31 cellular contexts compared by ENCODE assay signal in genomic region chr2:65831528-65831927, GRCh38.
"Had no signal": no experiment of that assay in that cellular context is flagged by ENCODE, and none has a peak within 500 bp of the region (broad histone marks: within the 10 kb centered on the region; RNA-seq: fewer than 3 reads in every experiment).

No MANE protein-coding gene starts in this region.

- H3K4me1 ChIP-seq: heart right ventricle, parathyroid adenoma, psoas muscle, stomach, suprapubic skin, tibial artery, upper lobe of right lung had no signal

- FAIRE-seq: keratinocyte, urothelium cell line had no signal

- H3K27me3 ChIP-seq: hepatocyte, neural progenitor cell, neutrophil, suprapubic skin, tibial artery, upper lobe of right lung had no signal

- ATAC-seq: left lobe of liver; natural killer cell; sciatic nerve; stimulated activated naive B cell treated with anti-CD40 and anti-IgM and Interleukin-4, amounts not matched to agents 10 μg/mL and 1 μg/mL and 100 μg/mL, for 72 hours; stimulated activated naive CD8-positive, alpha-beta T cell treated with anti-CD3 and anti-CD28 coated beads, Interleukin-15, Interleukin-2, amounts not matched to agents 100 U/mL and 50 U/mL, for 24 hours; upper lobe of right lung had no signal

- H3K27ac ChIP-seq: heart right ventricle, hepatocyte, neural progenitor cell, neutrophil, parathyroid adenoma, psoas muscle, skin epidermis, stomach, suprapubic skin, thoracic aorta, tibial artery, upper lobe of right lung had no signal

- DNase-seq: kidney glomerular epithelial cell; left cardiac atrium; mesendoderm; naive B cell; natural killer cell; nephron progenitor cell; occipital lobe; psoas muscle; stimulated activated CD4-positive, alpha-beta T cell treated with anti-CD3 and anti-CD28 coated beads, Interleukin-12 subunit alpha, Interleukin-12 subunit beta, amount 100 ng/mL, for 4 hours; stimulated activated CD4-positive, alpha-beta T cell treated with anti-CD3 and anti-CD28 coated beads, Interleukin-15, amount 100 ng/mL, for 24 hours; stimulated activated CD4-positive, alpha-beta T cell treated with anti-CD3 and anti-CD28 coated beads, Interleukin-2, amount 100 ng/mL, for 24 hours; stimulated activated CD4-positive, alpha-beta T cell treated with anti-CD3 and anti-CD28 coated beads, Interleukin-4, amount 100 ng/mL, for 1 hour; stimulated activated naive B cell treated with anti-CD40 and anti-IgM and Interleukin-4, amounts not matched to agents 10 μg/mL and 1 μg/mL and 100 μg/mL, for 72 hours; stimulated activated naive CD8-positive, alpha-beta T cell treated with anti-CD3 and anti-CD28 coated beads, Interleukin-15, Interleukin-2, amounts not matched to agents 100 U/mL and 50 U/mL, for 24 hours; stomach; tibial artery; trophoblast cell; upper lobe of right lung had no signal

- H3K36me3 ChIP-seq: heart right ventricle, neural progenitor cell, neutrophil, stomach, suprapubic skin, thoracic aorta, tibial artery, upper lobe of right lung had no signal

- H3K4me3 ChIP-seq: heart right ventricle, hepatocyte, lung, neural progenitor cell, psoas muscle, skin epidermis, stomach, suprapubic skin, thoracic aorta, tibial artery, upper lobe of right lung had no signal

- H2AFZ ChIP-seq: hepatocyte, neural progenitor cell, parathyroid adenoma had no signal

- H3K4me2 ChIP-seq: hepatocyte, neural progenitor cell had no signal

- H3K9me3 ChIP-seq: heart right ventricle, neutrophil, psoas muscle, stomach, suprapubic skin, thoracic aorta, tibial artery, upper lobe of right lung had no signal

- H3K9ac ChIP-seq: neural progenitor cell, parathyroid adenoma had no signal

- H3K79me2 ChIP-seq: hepatocyte, parathyroid adenoma had no signal
